9 cellular contexts compared by ENCODE assay signal in the genomic region with DNA sequence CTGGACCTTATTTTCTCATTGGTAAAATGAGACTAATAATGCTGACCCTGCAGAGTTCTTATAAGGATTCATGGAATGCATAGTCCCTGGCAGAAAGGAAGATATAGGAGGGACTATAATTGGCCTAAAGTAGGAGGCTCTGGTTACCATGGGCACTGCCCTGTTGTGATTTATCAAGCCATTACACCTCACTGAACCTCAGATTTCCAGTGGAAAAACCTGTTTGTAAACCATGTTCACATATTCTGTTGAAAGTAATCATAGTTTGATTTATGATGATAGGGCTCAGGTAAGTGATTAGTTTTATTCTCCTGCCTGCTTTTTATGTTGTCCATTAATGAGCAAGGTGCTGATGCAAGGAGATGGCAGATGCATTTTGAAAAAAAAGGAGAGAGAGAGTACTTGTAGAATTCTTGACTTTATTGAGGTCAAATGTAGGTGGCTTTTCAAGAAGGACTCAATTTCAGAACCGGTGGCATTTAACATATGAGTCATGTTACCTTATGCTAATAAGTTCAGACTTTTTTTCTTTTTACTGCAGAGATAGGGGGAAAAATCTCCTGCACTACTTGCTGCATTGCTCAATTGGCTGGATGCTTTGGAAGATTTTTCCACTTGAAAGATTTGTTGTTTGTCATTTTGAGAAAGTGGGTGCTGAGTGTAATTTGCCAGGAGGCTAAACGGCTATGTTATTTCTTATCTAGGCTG. TPM values are rescaled to one million over a fixed set of nuclear protein-coding genes. Genes with fewer than 3 reads are reported as not detected.
A peak's percentile ranks its signal among the peaks of the same experiment; 100 is the strongest.
DNase-seq lines count a peak whose midpoint lies in the region; ATAC-seq, FAIRE-seq and TF ChIP-seq lines count a peak whose summit lies in the region.
"Had no signal": no experiment of that assay in that cellular context is flagged by ENCODE, and none has a peak within 500 bp of the region (broad histone marks: within the 10 kb centered on the region; RNA-seq: fewer than 3 reads in every experiment).

No MANE protein-coding gene starts in this region.

- H3K9me3 Mint-ChIP-seq in activated naive CD8-positive, alpha-beta T cell treated with anti-CD3 and anti-CD28 coated beads for 36 hours: no peaks in the 10 kb centered on the region

- no peak for TF ChIP-seq POLR2A in spleen (IDR thresholded peaks at IDR 0.05)

- peak; percentile 39 for FAIRE-seq in GM18507 (lab: Jason Lieb, UNC)

- H3K4me1 ChIP-seq in spleen: peaks cover 10 to 45% (median 20%) of the 10 kb centered on the region in 6 donors

- ATAC-seq in HG03108 (IDR thresholded peaks at IDR 0.05; ENCODE audit: unreplicated experiment): no peak

- H3K4me1 Mint-ChIP-seq in activated naive CD8-positive, alpha-beta T cell treated with anti-CD3 and anti-CD28 coated beads for 36 hours: peaks cover 47% of the 10 kb centered on the region

- peak overlapping the region; percentile 16 for H3K4me3 Mint-ChIP-seq in activated naive CD8-positive, alpha-beta T cell treated with anti-CD3 and anti-CD28 coated beads for 36 hours

- H3K27me3 Mint-ChIP-seq in activated naive CD8-positive, alpha-beta T cell treated with anti-CD3 and anti-CD28 coated beads for 36 hours: no peaks in the 10 kb centered on the region

- H3K36me3 Mint-ChIP-seq in activated naive CD8-positive, alpha-beta T cell treated with anti-CD3 and anti-CD28 coated beads for 36 hours: peaks cover 3% of the 10 kb centered on the region

- H3K27me3 ChIP-seq in spleen (replicated peaks in 1 of 7): no peaks in the 10 kb centered on the region

- no peak for TF ChIP-seq CTCF in AG10803 (conservative IDR thresholded peaks at IDR 0.05; ENCODE audit: low read length)
- TF ChIP-seq CTCF in spleen (IDR thresholded peaks at IDR 0.05 in 8 of 11, conservative IDR thresholded peaks at IDR 0.05 in 3 of 11): no peak

- H3K4me3 ChIP-seq in AG10803 (ENCODE audit: low read length): no peak overlapping the region
- H3K4me3 ChIP-seq in spleen: no peak overlapping the region

- intact Hi-C loops in spleen (cut with DNase I; ENCODE audit: low total_unique reads): no loop called here

- H3K9me3 ChIP-seq in spleen: no peaks in the 10 kb centered on the region

- H3K36me3 ChIP-seq in spleen: no peaks in the 10 kb centered on the region

- peak; percentile 57 for DNase-seq in AG10803 (ENCODE audit: low read depth)
- DNase-seq in GM18507 (ENCODE audit: extremely low spot score, insufficient read length, low read depth): no peak
- DNase-seq in activated naive CD8-positive, alpha-beta T cell treated with anti-CD3 and anti-CD28 coated beads for 36 hours: no peak
- peak; percentile 85 for DNase-seq in kidney glomerular epithelial cell (lab: John Stamatoyannopoulos, UW)
- DNase-seq in stimulated activated CD4-positive, alpha-beta T cell treated with anti-CD3 and anti-CD28 coated beads, Interleukin-2, amount 100 ng/mL, for 48 hours: no peak
- no peak for DNase-seq in spleen
- no peak for DNase-seq in nucleus accumbens (lab: John Stamatoyannopoulos, UW)
- DNase-seq: NCI-H187 had no signal

- H3K27ac ChIP-seq in spleen: no peak overlapping the region

- peak overlapping the region; percentile 82 for H3K27ac Mint-ChIP-seq in activated naive CD8-positive, alpha-beta T cell treated with anti-CD3 and anti-CD28 coated beads for 36 hours

- WGBS in spleen, 5 donors: 46 to 52% (median 47%) methylated on average over 2 of the region's 2 CpGs

RNA-seq across cellular contexts. Expression of gene NF2, which starts 14.6 kb away (rescaled TPM):
- total RNA-seq in activated naive CD8-positive, alpha-beta T cell treated with anti-CD3 and anti-CD28 coated beads for 36 hours: 10 to 100 TPM; 45.8 to 49.4 TPM
- total RNA-seq in spleen: 10 to 100 TPM; 21.5 to 42.9 (median 32.6) TPM
- polyA plus RNA-seq in spleen: 1 to 10 TPM; 3.9 to 8.3 (median 4.4) TPM

RNA-seq across cellular contexts. Expression of gene NIPSNAP1, which starts 37.2 kb away (rescaled TPM):
- 10 to 100 TPM; 50.7 to 52.8 TPM for total RNA-seq in activated naive CD8-positive, alpha-beta T cell treated with anti-CD3 and anti-CD28 coated beads for 36 hours
- total RNA-seq in spleen: 10 to 100 TPM; 15.5 to 28.0 (median 23.5) TPM
- polyA plus RNA-seq in spleen: 10 to 100 TPM; 18.6 to 27.7 (median 24.7) TPM

Comparison
In these comparisons a context has a peak if more than half of its experiments do, and no peak if none do; other contexts are left out.
1. DNase-seq: peak in AG10803 (single experiment) and kidney glomerular epithelial cell (single experiment); none in GM18507 (single experiment), activated naive CD8-positive, alpha-beta T cell treated with anti-CD3 and anti-CD28 coated beads for 36 hours (single experiment), stimulated activated CD4-positive, alpha-beta T cell treated with anti-CD3 and anti-CD28 coated beads, Interleukin-2, amount 100 ng/mL, for 48 hours (0 of 2), spleen (single experiment) and nucleus accumbens (0 of 56).